ENCODE assay signal across 29 cellular contexts in genomic region chr4:75038376-75038775, GRCh38.
"Had no signal": no experiment of that assay in that cellular context is flagged by ENCODE, and none has a peak within 500 bp of the region (broad histone marks: within the 10 kb centered on the region; RNA-seq: fewer than 3 reads in every experiment).

No MANE protein-coding gene starts in this region.

- H3K4me3 Mint-ChIP-seq: activated CD4-positive, alpha-beta T cell treated with anti-CD3 and anti-CD28 coated beads for 36 hours; activated CD4-positive, alpha-beta T cell treated with anti-CD3 and anti-CD28 coated beads, Interleukin-2, amount 10 ng/mL, durations not matched to agents 7 days and 5 days; activated naive CD8-positive, alpha-beta T cell treated with anti-CD3 and anti-CD28 coated beads, Interleukin-2, amount 10 ng/mL, durations not matched to agents 7 days and 5 days; activated T-cell treated with anti-CD3 and anti-CD28 coated beads, Interleukin-2, amount 50 U/mL, for 4 hours; activated T-helper 1 cell treated with anti-CD3 and anti-CD28 coated beads, Interleukin-12 subunit alpha, Interleukin-12 subunit beta, Interleukin-2, Interleukin-4 antibody, amounts not matched to agents 30 ng/mL and 10 ng/mL and 1 ng/mL, durations not matched to agents 14 hours and 24 hours and 36 hours had no signal

- ATAC-seq: activated CD4-positive, alpha-beta T cell treated with anti-CD3 and anti-CD28 coated beads for 36 hours; activated T-cell treated with anti-CD3 and anti-CD28 coated beads, Interleukin-2, amount 50 U/mL, for 4 hours; PC-3 had no signal

- H3K4me1 Mint-ChIP-seq: activated CD4-positive, alpha-beta T cell treated with anti-CD3 and anti-CD28 coated beads for 36 hours; activated CD4-positive, alpha-beta T cell treated with anti-CD3 and anti-CD28 coated beads, Interleukin-2, amount 10 ng/mL, durations not matched to agents 7 days and 5 days; activated naive CD8-positive, alpha-beta T cell treated with anti-CD3 and anti-CD28 coated beads, Interleukin-2, amount 10 ng/mL, durations not matched to agents 7 days and 5 days had no signal

- H3K36me3 Mint-ChIP-seq: activated naive CD8-positive, alpha-beta T cell treated with anti-CD3 and anti-CD28 coated beads, Interleukin-2, amount 10 ng/mL, durations not matched to agents 7 days and 5 days had no signal

- H3K27me3 Mint-ChIP-seq: activated CD4-positive, alpha-beta T cell treated with anti-CD3 and anti-CD28 coated beads for 36 hours; activated CD4-positive, alpha-beta T cell treated with anti-CD3 and anti-CD28 coated beads, Interleukin-2, amount 10 ng/mL, durations not matched to agents 7 days and 5 days; activated naive CD8-positive, alpha-beta T cell treated with anti-CD3 and anti-CD28 coated beads, Interleukin-2, amount 10 ng/mL, durations not matched to agents 7 days and 5 days had no signal

- DNase-seq: activated CD4-positive, alpha-beta T cell treated with anti-CD3 and anti-CD28 coated beads for 36 hours; activated CD4-positive, alpha-beta T cell treated with anti-CD3 and anti-CD28 coated beads, Interleukin-2, amount 10 ng/mL, durations not matched to agents 7 days and 5 days; activated CD4-positive, alpha-beta T cell treated with anti-CD3 and anti-CD28 coated beads, Interleukin-2, amount 50 U/mL, for 48 hours; activated CD8-positive, alpha-beta memory T cell treated with anti-CD3 and anti-CD28 coated beads, Interleukin-2, amount 50 U/mL, for 4 hours; activated gamma-delta T cell treated with Interleukin-2 at 50 U/mL for 16 hours; activated naive CD4-positive, alpha-beta T cell treated with anti-CD3 and anti-CD28 coated beads, Interleukin-2, amount 50 U/mL, for 16 hours; activated naive CD8-positive, alpha-beta T cell treated with anti-CD3 and anti-CD28 coated beads, Interleukin-2, amount 10 ng/mL, durations not matched to agents 7 days and 5 days; activated T-cell treated with anti-CD3 and anti-CD28 coated beads for 4 hours; activated T-cell treated with anti-CD3 and anti-CD28 coated beads, Interleukin-2, amount 50 U/mL, for 4 hours; amygdala; Kasumi-1; KG1; MG63; NCI-H1048; NCI-H1105 treated with DMSO at 0.1 percent for 48 hours; NCI-H1436; NCI-H1694; NCI-H1930; NCI-H2081 treated with DMSO at 0.1 percent for 48 hours; NCI-H345; NCI-H524 treated with DMSO at 0.1 percent for 48 hours; PC-3; Peyer's patch; RPMI8226; SW 1271; T-helper 1 cell; T-helper 2 cell; T-helper 9 cell had no signal

- H3K9me3 Mint-ChIP-seq: activated CD4-positive, alpha-beta T cell treated with anti-CD3 and anti-CD28 coated beads, Interleukin-2, amount 10 ng/mL, durations not matched to agents 7 days and 5 days; activated naive CD8-positive, alpha-beta T cell treated with anti-CD3 and anti-CD28 coated beads, Interleukin-2, amount 10 ng/mL, durations not matched to agents 7 days and 5 days had no signal

- H3K27ac Mint-ChIP-seq: activated CD4-positive, alpha-beta T cell treated with anti-CD3 and anti-CD28 coated beads for 36 hours; activated CD4-positive, alpha-beta T cell treated with anti-CD3 and anti-CD28 coated beads, Interleukin-2, amount 10 ng/mL, durations not matched to agents 7 days and 5 days; activated naive CD8-positive, alpha-beta T cell treated with anti-CD3 and anti-CD28 coated beads, Interleukin-2, amount 10 ng/mL, durations not matched to agents 7 days and 5 days; activated T-helper 1 cell treated with anti-CD3 and anti-CD28 coated beads, Interleukin-12 subunit alpha, Interleukin-12 subunit beta, Interleukin-2, Interleukin-4 antibody, amounts not matched to agents 30 ng/mL and 10 ng/mL and 1 ng/mL, durations not matched to agents 14 hours and 24 hours and 36 hours had no signal
